1 cellular context compared by ENCODE assay signal in the genomic region with DNA sequence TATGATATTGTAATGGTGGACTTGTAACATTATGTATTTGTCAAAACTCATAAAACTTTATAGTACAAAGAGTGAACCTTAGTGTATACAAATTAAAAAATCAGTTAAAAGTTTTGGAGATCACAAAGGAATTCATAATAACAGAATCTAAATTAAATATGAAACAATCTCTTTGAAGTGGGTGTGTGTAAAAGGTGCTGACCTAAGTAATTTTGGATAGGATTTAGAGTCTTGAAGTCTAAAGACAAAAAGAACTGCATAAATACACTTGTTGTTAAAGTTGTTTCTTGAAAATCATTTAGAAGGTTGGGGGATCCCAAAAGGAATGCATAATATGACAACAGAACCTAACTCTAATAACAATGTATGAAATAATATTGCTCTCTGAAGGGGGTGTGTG.
TF ChIP-seq lines count a peak whose summit lies in the region.

No MANE protein-coding gene starts in this region.

TF ChIP-seq in K562, 482 proteins besides CTCF, POLR2A, EP300 and RAD21 (continued from another document):
- TF ChIP-seq, protein P1, sequence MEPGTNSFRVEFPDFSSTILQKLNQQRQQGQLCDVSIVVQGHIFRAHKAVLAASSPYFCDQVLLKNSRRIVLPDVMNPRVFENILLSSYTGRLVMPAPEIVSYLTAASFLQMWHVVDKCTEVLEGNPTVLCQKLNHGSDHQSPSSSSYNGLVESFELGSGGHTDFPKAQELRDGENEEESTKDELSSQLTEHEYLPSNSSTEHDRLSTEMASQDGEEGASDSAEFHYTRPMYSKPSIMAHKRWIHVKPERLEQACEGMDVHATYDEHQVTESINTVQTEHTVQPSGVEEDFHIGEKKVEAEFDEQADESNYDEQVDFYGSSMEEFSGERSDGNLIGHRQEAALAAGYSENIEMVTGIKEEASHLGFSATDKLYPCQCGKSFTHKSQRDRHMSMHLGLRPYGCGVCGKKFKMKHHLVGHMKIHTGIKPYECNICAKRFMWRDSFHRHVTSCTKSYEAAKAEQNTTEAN (CRISPR knock-in tag; IDR thresholded peaks at IDR 0.05), result no peak
- TF ChIP-seq MEIS2 (IDR thresholded peaks at IDR 0.05; ENCODE audit: partially characterized antibody) (no peak), ZFP36 (IDR thresholded peaks at IDR 0.05; ENCODE audit: low read depth, low read length, partially characterized antibody) (no peak), ZNF316 (IDR thresholded peaks at IDR 0.05) (peak; percentile 44), ZNF561 (CRISPR knock-in tag; conservative IDR thresholded peaks at IDR 0.05) (no peak), ARNT (IDR thresholded peaks at IDR 0.05) (no peak)
TF ChIP-seq in K562: peak in this region for 3.
